ENCODE assay signal across 23 cellular contexts in genomic region chr16:57593990-57594389, GRCh38. TPM values are rescaled to one million over a fixed set of nuclear protein-coding genes. Genes with fewer than 3 reads are reported as not detected.
"Had no signal": no experiment of that assay in that cellular context is flagged by ENCODE, and none has a peak within 500 bp of the region (broad histone marks: within the 10 kb centered on the region; RNA-seq: fewer than 3 reads in every experiment).

No MANE protein-coding gene starts in this region.

- ATAC-seq: heart left ventricle; stimulated activated naive CD8-positive, alpha-beta T cell treated with anti-CD3 and anti-CD28 coated beads, Interleukin-15, Interleukin-2, amounts not matched to agents 100 U/mL and 50 U/mL, for 24 hours had no signal

- H3K4me1 ChIP-seq: thyroid gland had no signal

- H3K27me3 Mint-ChIP-seq: type B pancreatic cell had no signal

- H3K36me3 ChIP-seq: heart left ventricle, neutrophil, right atrium auricular region, sigmoid colon, suprapubic skin, thyroid gland had no signal

- H3K9me3 Mint-ChIP-seq: type B pancreatic cell had no signal

- H3K9me3 ChIP-seq: neutrophil, suprapubic skin, thyroid gland had no signal

- DNase-seq: effector CD4-positive, alpha-beta T cell; foreskin melanocyte; hippocampal formation; kidney glomerular epithelial cell; mesendoderm; naive B cell; sigmoid colon; stimulated activated naive CD8-positive, alpha-beta T cell treated with anti-CD3 and anti-CD28 coated beads, Interleukin-15, Interleukin-2, amounts not matched to agents 100 U/mL and 50 U/mL, for 24 hours; thyroid gland had no signal

- H3K27ac ChIP-seq: coronary artery, neutrophil, right atrium auricular region, sigmoid colon, suprapubic skin, thyroid gland had no signal

- H3K27ac Mint-ChIP-seq: naive B cell, type B pancreatic cell had no signal

- H3K4me3 Mint-ChIP-seq: naive B cell, type B pancreatic cell had no signal

- H3K27me3 ChIP-seq: heart left ventricle, right atrium auricular region, suprapubic skin, thyroid gland had no signal

- H3K36me3 Mint-ChIP-seq: type B pancreatic cell had no signal

- H3K4me3 ChIP-seq: coronary artery, heart left ventricle, right atrium auricular region, sigmoid colon, skin epidermis, suprapubic skin, thyroid gland had no signal

- FAIRE-seq: islet of Langerhans, urothelium cell line had no signal

RNA-seq across cellular contexts. Expression of gene ADGRG5, which starts 51.5 kb away (rescaled TPM):
- total RNA-seq: dermis microvascular lymphatic vessel endothelial cell, glomerular endothelial cell, lung microvascular endothelial cell, osteoblast, pulmonary artery endothelial cell had no signal
